Comparison of ENCODE assay signal across 3 cellular contexts in genomic region chr18:43656547-43656946, GRCh38.
"Had no signal": no experiment of that assay in that cellular context is flagged by ENCODE, and none has a peak within 500 bp of the region (broad histone marks: within the 10 kb centered on the region; RNA-seq: fewer than 3 reads in every experiment).

No MANE protein-coding gene starts in this region.

- H3K4me3 ChIP-seq: GM12878 had no signal

- ATAC-seq: GM12878 had no signal

- DNase-seq: GDM1, GF-D8 had no signal
